Comparison of ENCODE assay signal across 1 cellular context in the genomic region with DNA sequence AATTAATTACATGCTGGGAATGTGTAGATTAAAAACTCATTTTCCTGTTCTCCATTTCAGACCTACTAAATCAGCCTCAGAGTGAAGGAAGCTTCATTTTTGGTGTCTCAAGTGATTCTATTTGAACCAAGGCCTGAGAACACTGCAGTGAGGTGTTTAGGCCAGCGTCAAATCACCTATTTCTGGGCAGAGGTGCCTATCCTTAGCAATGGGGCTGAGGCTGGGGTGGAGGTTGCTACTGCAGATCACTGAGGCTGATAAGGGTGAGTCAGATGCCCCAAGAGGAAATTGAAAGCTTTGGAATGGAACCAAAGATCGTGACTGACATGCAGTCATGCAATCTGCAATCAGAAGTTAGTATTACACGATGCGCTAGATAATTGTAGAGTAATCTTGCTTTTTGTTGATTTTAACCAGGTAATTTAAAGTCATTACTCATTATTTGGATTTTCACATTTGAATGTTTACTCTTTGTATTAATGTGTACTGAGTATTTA.
TF ChIP-seq lines count a peak whose summit lies in the region.

No MANE protein-coding gene starts in this region.

TF ChIP-seq in K562, 482 proteins besides CTCF, POLR2A, EP300 and RAD21 (continued from another document and continues in another):
- TF ChIP-seq MYC (IDR thresholded peaks at IDR 0.05; ENCODE audit: low read depth, low read length) (peak; percentile 63), MYC (CRISPR knock-in tag; IDR thresholded peaks at IDR 0.05; ENCODE audit: borderline replicate concordance, low read depth) (no peak), TAF15 (IDR thresholded peaks at IDR 0.05; ENCODE audit: low read depth, low read length) (no peak), LARP7 (IDR thresholded peaks at IDR 0.05) (no peak), BACH1 (tag; IDR thresholded peaks at IDR 0.05) (0 out of 2 replicates have a peak, but pooled peaks have one; percentile 33), CSDE1 (IDR thresholded peaks at IDR 0.05) (no peak), ARNT (IDR thresholded peaks at IDR 0.05) (no peak), FOS (IDR thresholded peaks at IDR 0.05; ENCODE audit: extremely low read depth, insufficient read length) (peak; percentile 48), ZNF124 (CRISPR knock-in tag; IDR thresholded peaks at IDR 0.05) (no peak), JUNB (CRISPR knock-in tag; conservative IDR thresholded peaks at IDR 0.05) (0 out of 2 replicates have a peak, but pooled peaks have one; percentile 16), ID3 (CRISPR knock-in tag; IDR thresholded peaks at IDR 0.05) (no peak), ID3 (tag; IDR thresholded peaks at IDR 0.05) (no peak), NCOR1 (IDR thresholded peaks at IDR 0.05) (no peak), ZNF785 (CRISPR knock-in tag; IDR thresholded peaks at IDR 0.05) (no peak), EP400 (IDR thresholded peaks at IDR 0.05) (0 out of 2 replicates have a peak, but pooled peaks have one; percentile 10), TAF9B (IDR thresholded peaks at IDR 0.05; ENCODE audit: partially characterized antibody) (peak; percentile 13), MEIS2 (IDR thresholded peaks at IDR 0.05; ENCODE audit: partially characterized antibody) (peak; percentile 71), RNF2 (IDR thresholded peaks at IDR 0.05) (no peak), MCM3 (IDR thresholded peaks at IDR 0.05) (no peak), RBM17 (IDR thresholded peaks at IDR 0.05; ENCODE audit: borderline replicate concordance, low read depth, low read length) (no peak), RBFOX2 (IDR thresholded peaks at IDR 0.05; ENCODE audit: low read depth, low read length) (no peak), SRSF7 (optimal IDR thresholded peaks at IDR 0.05; ENCODE audit: low read depth, low read length) (no peak), POLR2AphosphoS5 (IDR thresholded peaks at IDR 0.05; ENCODE audit: control insufficient read depth, insufficient read depth, low read depth, low read length) (no peak), NR1H2 (CRISPR knock-in tag; IDR thresholded peaks at IDR 0.05) (no peak), FOXJ3 (CRISPR knock-in tag; IDR thresholded peaks at IDR 0.05) (no peak), ZNF324 (CRISPR knock-in tag; IDR thresholded peaks at IDR 0.05) (no peak), DPF2 (IDR thresholded peaks at IDR 0.05) (peak; percentile 21; the same call in 1 of the 2 replicates), ZNF239 (CRISPR knock-in tag; IDR thresholded peaks at IDR 0.05) (no peak), ZNF668 (CRISPR knock-in tag; IDR thresholded peaks at IDR 0.05) (0 out of 2 replicates have a peak, but pooled peaks have one; percentile 16), PKNOX1 (IDR thresholded peaks at IDR 0.05) (peak; percentile 95), NEUROD1 (IDR thresholded peaks at IDR 0.05; ENCODE audit: borderline replicate concordance, low read depth, low read length, partially characterized antibody) (no peak), JUN (IDR thresholded peaks at IDR 0.05; ENCODE audit: borderline replicate concordance, low read depth, low read length) (peak; percentile 92), JUN (CRISPR knock-in tag; IDR thresholded peaks at IDR 0.05; ENCODE audit: borderline replicate concordance) (no peak), POLR2AphosphoS2 (IDR thresholded peaks at IDR 0.05; ENCODE audit: low read length) (no peak), GTF2E2 (tag; IDR thresholded peaks at IDR 0.05) (no peak), CBX2 (IDR thresholded peaks at IDR 0.05; ENCODE audit: insufficient read depth, low read length, poor library complexity, severe bottlenecking) (no peak), CCAR2 (IDR thresholded peaks at IDR 0.05; ENCODE audit: low read depth, low read length) (no peak), CLOCK (CRISPR knock-in tag; IDR thresholded peaks at IDR 0.05; ENCODE audit: borderline replicate concordance) (no peak), SP2 (IDR thresholded peaks at IDR 0.05; ENCODE audit: extremely low read depth, low read depth, low read length, poor library complexity, severe bottlenecking) (no peak), SOX6 (IDR thresholded peaks at IDR 0.05) (peak; percentile 63; the same call in 1 of the 2 replicates), SMAD1 (IDR thresholded peaks at IDR 0.05; ENCODE audit: low read depth, low read length, partially characterized antibody) (no peak), XRCC3 (IDR thresholded peaks at IDR 0.05) (no peak), TSC22D4 (tag; IDR thresholded peaks at IDR 0.05) (no peak), ZBTB17 (CRISPR knock-in tag; IDR thresholded peaks at IDR 0.05) (0 out of 2 replicates have a peak, but pooled peaks have one; percentile 26), ZNF764 (CRISPR knock-in tag; IDR thresholded peaks at IDR 0.05; ENCODE audit: low read depth) (no peak), PHB2 (IDR thresholded peaks at IDR 0.05; ENCODE audit: low read depth) (no peak), BHLHE40 (IDR thresholded peaks at IDR 0.05; ENCODE audit: low read length) (peak; percentile 81), CREBBP (IDR thresholded peaks at IDR 0.05; ENCODE audit: low read depth, low read length) (no peak), TRIM24 (IDR thresholded peaks at IDR 0.05) (peak in 1 of 2 experiments; percentile 14; a peak in 1 of 4 replicates), CHD4 (IDR thresholded peaks at IDR 0.05; ENCODE audit: insufficient read depth, insufficient replicate concordance, low read depth, low read length, poor library complexity, severe bottlenecking) (no peak), CREM (IDR thresholded peaks at IDR 0.05; ENCODE audit: low read depth) (no peak), BRF1 (IDR thresholded peaks at IDR 0.05; ENCODE audit: borderline replicate concordance, extremely low read depth, insufficient read length) (no peak), RCOR1 (IDR thresholded peaks at IDR 0.05; ENCODE audit: borderline replicate concordance in 1 of 2, low read depth in 2 of 2, low read length in 2 of 2) (peak in 1 of 2 experiments; percentile 89; a peak in 2 of 4 replicates), RBM22 (IDR thresholded peaks at IDR 0.05; ENCODE audit: low read depth, low read length, poor library complexity, severe bottlenecking) (no peak), MAFG (tag; conservative IDR thresholded peaks at IDR 0.05) (no peak), ZNF232 (CRISPR knock-in tag; IDR thresholded peaks at IDR 0.05) (no peak)
- TF ChIP-seq, protein P1, sequence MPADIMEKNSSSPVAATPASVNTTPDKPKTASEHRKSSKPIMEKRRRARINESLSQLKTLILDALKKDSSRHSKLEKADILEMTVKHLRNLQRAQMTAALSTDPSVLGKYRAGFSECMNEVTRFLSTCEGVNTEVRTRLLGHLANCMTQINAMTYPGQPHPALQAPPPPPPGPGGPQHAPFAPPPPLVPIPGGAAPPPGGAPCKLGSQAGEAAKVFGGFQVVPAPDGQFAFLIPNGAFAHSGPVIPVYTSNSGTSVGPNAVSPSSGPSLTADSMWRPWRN (IDR thresholded peaks at IDR 0.05; ENCODE audit: low read depth), result peak; percentile 85
- TF ChIP-seq, protein P2, sequence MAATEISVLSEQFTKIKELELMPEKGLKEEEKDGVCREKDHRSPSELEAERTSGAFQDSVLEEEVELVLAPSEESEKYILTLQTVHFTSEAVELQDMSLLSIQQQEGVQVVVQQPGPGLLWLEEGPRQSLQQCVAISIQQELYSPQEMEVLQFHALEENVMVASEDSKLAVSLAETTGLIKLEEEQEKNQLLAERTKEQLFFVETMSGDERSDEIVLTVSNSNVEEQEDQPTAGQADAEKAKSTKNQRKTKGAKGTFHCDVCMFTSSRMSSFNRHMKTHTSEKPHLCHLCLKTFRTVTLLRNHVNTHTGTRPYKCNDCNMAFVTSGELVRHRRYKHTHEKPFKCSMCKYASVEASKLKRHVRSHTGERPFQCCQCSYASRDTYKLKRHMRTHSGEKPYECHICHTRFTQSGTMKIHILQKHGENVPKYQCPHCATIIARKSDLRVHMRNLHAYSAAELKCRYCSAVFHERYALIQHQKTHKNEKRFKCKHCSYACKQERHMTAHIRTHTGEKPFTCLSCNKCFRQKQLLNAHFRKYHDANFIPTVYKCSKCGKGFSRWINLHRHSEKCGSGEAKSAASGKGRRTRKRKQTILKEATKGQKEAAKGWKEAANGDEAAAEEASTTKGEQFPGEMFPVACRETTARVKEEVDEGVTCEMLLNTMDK (IDR thresholded peaks at IDR 0.05; ENCODE audit: borderline replicate concordance, insufficient read depth, low read depth, low read length, poor library complexity, severe bottlenecking), result no peak
- TF ChIP-seq, protein P3, sequence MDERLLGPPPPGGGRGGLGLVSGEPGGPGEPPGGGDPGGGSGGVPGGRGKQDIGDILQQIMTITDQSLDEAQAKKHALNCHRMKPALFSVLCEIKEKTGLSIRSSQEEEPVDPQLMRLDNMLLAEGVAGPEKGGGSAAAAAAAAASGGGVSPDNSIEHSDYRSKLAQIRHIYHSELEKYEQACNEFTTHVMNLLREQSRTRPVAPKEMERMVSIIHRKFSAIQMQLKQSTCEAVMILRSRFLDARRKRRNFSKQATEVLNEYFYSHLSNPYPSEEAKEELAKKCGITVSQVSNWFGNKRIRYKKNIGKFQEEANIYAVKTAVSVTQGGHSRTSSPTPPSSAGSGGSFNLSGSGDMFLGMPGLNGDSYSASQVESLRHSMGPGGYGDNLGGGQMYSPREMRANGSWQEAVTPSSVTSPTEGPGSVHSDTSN (CRISPR knock-in tag; IDR thresholded peaks at IDR 0.05; ENCODE audit: low read depth), result peak; percentile 56; the same call in 1 of the 2 replicates
- TF ChIP-seq, protein P3 (tag; conservative IDR thresholded peaks at IDR 0.05; ENCODE audit: low read depth), result peak; percentile 60; the same call in 1 of the 2 replicates
- TF ChIP-seq, protein P4, sequence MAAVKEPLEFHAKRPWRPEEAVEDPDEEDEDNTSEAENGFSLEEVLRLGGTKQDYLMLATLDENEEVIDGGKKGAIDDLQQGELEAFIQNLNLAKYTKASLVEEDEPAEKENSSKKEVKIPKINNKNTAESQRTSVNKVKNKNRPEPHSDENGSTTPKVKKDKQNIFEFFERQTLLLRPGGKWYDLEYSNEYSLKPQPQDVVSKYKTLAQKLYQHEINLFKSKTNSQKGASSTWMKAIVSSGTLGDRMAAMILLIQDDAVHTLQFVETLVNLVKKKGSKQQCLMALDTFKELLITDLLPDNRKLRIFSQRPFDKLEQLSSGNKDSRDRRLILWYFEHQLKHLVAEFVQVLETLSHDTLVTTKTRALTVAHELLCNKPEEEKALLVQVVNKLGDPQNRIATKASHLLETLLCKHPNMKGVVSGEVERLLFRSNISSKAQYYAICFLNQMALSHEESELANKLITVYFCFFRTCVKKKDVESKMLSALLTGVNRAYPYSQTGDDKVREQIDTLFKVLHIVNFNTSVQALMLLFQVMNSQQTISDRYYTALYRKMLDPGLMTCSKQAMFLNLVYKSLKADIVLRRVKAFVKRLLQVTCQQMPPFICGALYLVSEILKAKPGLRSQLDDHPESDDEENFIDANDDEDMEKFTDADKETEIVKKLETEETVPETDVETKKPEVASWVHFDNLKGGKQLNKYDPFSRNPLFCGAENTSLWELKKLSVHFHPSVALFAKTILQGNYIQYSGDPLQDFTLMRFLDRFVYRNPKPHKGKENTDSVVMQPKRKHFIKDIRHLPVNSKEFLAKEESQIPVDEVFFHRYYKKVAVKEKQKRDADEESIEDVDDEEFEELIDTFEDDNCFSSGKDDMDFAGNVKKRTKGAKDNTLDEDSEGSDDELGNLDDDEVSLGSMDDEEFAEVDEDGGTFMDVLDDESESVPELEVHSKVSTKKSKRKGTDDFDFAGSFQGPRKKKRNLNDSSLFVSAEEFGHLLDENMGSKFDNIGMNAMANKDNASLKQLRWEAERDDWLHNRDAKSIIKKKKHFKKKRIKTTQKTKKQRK (IDR thresholded peaks at IDR 0.05; ENCODE audit: borderline replicate concordance, low read depth, low read length), result no peak
